Comparison of ENCODE assay signal across 24 cellular contexts in the genomic region with DNA sequence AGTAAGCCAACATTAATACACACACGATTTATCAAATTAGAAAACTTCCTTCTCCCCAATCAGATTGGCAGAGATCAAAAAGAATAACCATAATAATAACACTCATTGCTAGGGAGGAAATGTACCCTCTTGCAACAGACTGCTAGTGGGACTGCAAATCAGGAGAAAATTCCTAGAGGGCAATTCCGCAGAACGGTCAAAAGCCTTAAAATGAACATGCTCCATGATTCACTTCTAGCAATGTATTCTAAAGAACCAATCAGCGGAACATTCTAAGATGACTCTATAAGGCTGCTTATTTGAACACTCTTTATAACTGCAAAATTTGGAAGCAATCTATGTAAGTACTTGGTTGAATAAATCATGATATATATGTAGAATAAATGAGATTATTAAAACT. TPM values are rescaled to one million over a fixed set of nuclear protein-coding genes. Genes with fewer than 3 reads are reported as not detected.
"Had no signal": no experiment of that assay in that cellular context is flagged by ENCODE, and none has a peak within 500 bp of the region (broad histone marks: within the 10 kb centered on the region; RNA-seq: fewer than 3 reads in every experiment).

No MANE protein-coding gene starts in this region.

- H3K4me1 ChIP-seq: SJSA1 had no signal

- H3K4me3 ChIP-seq: MG63, SJSA1, SK-N-MC had no signal

- DNase-seq: IMR-90, Karpas-422, KG1, MG63, NCI-H1092, NCI-H1105 treated with DMSO at 0.1 percent for 48 hours, NCI-H1417 treated with DMSO at 0.1 percent for 48 hours, NCI-H146, NCI-H187, NCI-H2029, NCI-H2081 treated with DMSO at 0.1 percent for 48 hours, NCI-H2171, NCI-H226, NCI-H446, NCI-H510A, NCI-H524 treated with DMSO at 0.1 percent for 48 hours, NCI-H69, NCI-H774, Right ventricle myocardium superior, RPMI8226, SIG-M5 had no signal

- H3K9me3 ChIP-seq: MG63 had no signal

- H3K27me3 ChIP-seq: MG63, SJSA1 had no signal

- H3K36me3 ChIP-seq: MG63, SJSA1 had no signal

RNA-seq across cellular contexts. Expression of a gene that starts 8.5 kb away (rescaled TPM):
- total RNA-seq: HT-29, IMR-90, SJSA1 had no signal
